1 cellular context compared by ENCODE assay signal in genomic region chr3:150823277-150823676, GRCh38.
TF ChIP-seq lines count a peak whose summit lies in the region.

No MANE protein-coding gene starts in this region.

TF ChIP-seq in H1, 55 proteins besides CTCF, POLR2A, EP300 and RAD21 (continued from another document):
- no peak for TF ChIP-seq FOSL1 (IDR thresholded peaks at IDR 0.05; ENCODE audit: insufficient read depth, low read depth, low read length)
- TF ChIP-seq, protein P1, sequence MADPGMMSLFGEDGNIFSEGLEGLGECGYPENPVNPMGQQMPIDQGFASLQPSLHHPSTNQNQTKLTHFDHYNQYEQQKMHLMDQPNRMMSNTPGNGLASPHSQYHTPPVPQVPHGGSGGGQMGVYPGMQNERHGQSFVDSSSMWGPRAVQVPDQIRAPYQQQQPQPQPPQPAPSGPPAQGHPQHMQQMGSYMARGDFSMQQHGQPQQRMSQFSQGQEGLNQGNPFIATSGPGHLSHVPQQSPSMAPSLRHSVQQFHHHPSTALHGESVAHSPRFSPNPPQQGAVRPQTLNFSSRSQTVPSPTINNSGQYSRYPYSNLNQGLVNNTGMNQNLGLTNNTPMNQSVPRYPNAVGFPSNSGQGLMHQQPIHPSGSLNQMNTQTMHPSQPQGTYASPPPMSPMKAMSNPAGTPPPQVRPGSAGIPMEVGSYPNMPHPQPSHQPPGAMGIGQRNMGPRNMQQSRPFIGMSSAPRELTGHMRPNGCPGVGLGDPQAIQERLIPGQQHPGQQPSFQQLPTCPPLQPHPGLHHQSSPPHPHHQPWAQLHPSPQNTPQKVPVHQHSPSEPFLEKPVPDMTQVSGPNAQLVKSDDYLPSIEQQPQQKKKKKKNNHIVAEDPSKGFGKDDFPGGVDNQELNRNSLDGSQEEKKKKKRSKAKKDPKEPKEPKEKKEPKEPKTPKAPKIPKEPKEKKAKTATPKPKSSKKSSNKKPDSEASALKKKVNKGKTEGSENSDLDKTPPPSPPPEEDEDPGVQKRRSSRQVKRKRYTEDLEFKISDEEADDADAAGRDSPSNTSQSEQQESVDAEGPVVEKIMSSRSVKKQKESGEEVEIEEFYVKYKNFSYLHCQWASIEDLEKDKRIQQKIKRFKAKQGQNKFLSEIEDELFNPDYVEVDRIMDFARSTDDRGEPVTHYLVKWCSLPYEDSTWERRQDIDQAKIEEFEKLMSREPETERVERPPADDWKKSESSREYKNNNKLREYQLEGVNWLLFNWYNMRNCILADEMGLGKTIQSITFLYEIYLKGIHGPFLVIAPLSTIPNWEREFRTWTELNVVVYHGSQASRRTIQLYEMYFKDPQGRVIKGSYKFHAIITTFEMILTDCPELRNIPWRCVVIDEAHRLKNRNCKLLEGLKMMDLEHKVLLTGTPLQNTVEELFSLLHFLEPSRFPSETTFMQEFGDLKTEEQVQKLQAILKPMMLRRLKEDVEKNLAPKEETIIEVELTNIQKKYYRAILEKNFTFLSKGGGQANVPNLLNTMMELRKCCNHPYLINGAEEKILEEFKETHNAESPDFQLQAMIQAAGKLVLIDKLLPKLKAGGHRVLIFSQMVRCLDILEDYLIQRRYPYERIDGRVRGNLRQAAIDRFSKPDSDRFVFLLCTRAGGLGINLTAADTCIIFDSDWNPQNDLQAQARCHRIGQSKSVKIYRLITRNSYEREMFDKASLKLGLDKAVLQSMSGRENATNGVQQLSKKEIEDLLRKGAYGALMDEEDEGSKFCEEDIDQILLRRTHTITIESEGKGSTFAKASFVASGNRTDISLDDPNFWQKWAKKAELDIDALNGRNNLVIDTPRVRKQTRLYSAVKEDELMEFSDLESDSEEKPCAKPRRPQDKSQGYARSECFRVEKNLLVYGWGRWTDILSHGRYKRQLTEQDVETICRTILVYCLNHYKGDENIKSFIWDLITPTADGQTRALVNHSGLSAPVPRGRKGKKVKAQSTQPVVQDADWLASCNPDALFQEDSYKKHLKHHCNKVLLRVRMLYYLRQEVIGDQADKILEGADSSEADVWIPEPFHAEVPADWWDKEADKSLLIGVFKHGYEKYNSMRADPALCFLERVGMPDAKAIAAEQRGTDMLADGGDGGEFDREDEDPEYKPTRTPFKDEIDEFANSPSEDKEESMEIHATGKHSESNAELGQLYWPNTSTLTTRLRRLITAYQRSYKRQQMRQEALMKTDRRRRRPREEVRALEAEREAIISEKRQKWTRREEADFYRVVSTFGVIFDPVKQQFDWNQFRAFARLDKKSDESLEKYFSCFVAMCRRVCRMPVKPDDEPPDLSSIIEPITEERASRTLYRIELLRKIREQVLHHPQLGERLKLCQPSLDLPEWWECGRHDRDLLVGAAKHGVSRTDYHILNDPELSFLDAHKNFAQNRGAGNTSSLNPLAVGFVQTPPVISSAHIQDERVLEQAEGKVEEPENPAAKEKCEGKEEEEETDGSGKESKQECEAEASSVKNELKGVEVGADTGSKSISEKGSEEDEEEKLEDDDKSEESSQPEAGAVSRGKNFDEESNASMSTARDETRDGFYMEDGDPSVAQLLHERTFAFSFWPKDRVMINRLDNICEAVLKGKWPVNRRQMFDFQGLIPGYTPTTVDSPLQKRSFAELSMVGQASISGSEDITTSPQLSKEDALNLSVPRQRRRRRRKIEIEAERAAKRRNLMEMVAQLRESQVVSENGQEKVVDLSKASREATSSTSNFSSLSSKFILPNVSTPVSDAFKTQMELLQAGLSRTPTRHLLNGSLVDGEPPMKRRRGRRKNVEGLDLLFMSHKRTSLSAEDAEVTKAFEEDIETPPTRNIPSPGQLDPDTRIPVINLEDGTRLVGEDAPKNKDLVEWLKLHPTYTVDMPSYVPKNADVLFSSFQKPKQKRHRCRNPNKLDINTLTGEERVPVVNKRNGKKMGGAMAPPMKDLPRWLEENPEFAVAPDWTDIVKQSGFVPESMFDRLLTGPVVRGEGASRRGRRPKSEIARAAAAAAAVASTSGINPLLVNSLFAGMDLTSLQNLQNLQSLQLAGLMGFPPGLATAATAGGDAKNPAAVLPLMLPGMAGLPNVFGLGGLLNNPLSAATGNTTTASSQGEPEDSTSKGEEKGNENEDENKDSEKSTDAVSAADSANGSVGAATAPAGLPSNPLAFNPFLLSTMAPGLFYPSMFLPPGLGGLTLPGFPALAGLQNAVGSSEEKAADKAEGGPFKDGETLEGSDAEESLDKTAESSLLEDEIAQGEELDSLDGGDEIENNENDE (IDR thresholded peaks at IDR 0.05; ENCODE audit: insufficient replicate concordance, low read length) = no peak
- no peak for TF ChIP-seq RBBP5 (IDR thresholded peaks at IDR 0.05; ENCODE audit: borderline replicate concordance, low read depth, low read length)
